In genomic region chr4:8607603-8608481, GRCh38 we compare ENCODE assay signal across 8 cellular contexts. TPM values are rescaled to one million over a fixed set of nuclear protein-coding genes. Genes with fewer than 3 reads are reported as not detected.
DNase-seq lines count a peak whose midpoint lies in the region; ATAC-seq and TF ChIP-seq lines count a peak whose summit lies in the region.

No MANE protein-coding gene starts in this region.

- H3K4me3 Mint-ChIP-seq in activated CD4-positive, alpha-beta memory T cell treated with anti-CD3 and anti-CD28 coated beads for 36 hours: no peak overlapping the region

- POLR2A ChIA-PET in activated CD4-positive, alpha-beta memory T cell treated with anti-CD3 and anti-CD28 coated beads for 36 hours (lab: Charles Lee): no interaction called here

- H3K27ac Mint-ChIP-seq in activated CD4-positive, alpha-beta memory T cell treated with anti-CD3 and anti-CD28 coated beads for 36 hours: no peak overlapping the region

- H3K36me3 Mint-ChIP-seq in activated CD4-positive, alpha-beta memory T cell treated with anti-CD3 and anti-CD28 coated beads for 36 hours: no peaks in the 10 kb centered on the region

- H3K4me1 Mint-ChIP-seq in activated CD4-positive, alpha-beta memory T cell treated with anti-CD3 and anti-CD28 coated beads for 36 hours (ENCODE audit: low read depth): no peaks in the 10 kb centered on the region

- peak; percentile 72 to 98 (median 88) for TF ChIP-seq CTCF in esophagus muscularis mucosa (IDR thresholded peaks at IDR 0.05)
- TF ChIP-seq CTCF in prostate gland (IDR thresholded peaks at IDR 0.05): peak; percentile 72 to 91 (median 82)

- CTCF ChIA-PET in activated CD4-positive, alpha-beta memory T cell treated with anti-CD3 and anti-CD28 coated beads for 36 hours (lab: Charles Lee): interaction anchor here (0.6 to 2.2 kb wide), 4 partner anchors 8 to 310 kb away, joined by 3 to 12 read pairs (median 3); no protein-coding TSS in a partner anchor

- intact Hi-C loops in activated CD4-positive, alpha-beta memory T cell treated with anti-CD3 and anti-CD28 coated beads for 36 hours (cut with micrococcal nuclease): loop anchor here (10.0 kb wide), 1 partner anchor 307 kb away; no protein-coding TSS in a partner anchor
- intact Hi-C loops in esophagus muscularis mucosa (cut with DNase I) (loop anchor here (10.0 kb wide), 1 partner anchor 307 kb away; no protein-coding TSS in a partner anchor), prostate gland (cut with DNase I) (loop anchor here (10.0 kb wide), 2 partner anchors 277 to 307 kb away; no protein-coding TSS in a partner anchor)

- peak; percentile 11 for DNase-seq in COLO668 (lab: John Stamatoyannopoulos, UW; ENCODE audit: unreplicated experiment)
- peak; percentile 46 for DNase-seq in activated CD4-positive, alpha-beta memory T cell treated with anti-CD3 and anti-CD28 coated beads for 36 hours
- DNase-seq in esophagus muscularis mucosa (ENCODE audit: extremely low spot score): no peak
- DNase-seq in prostate gland (ENCODE audit: low spot score): no peak
- no peak for DNase-seq in NCI-H187 (lab: John Stamatoyannopoulos, UW)
- no peak for DNase-seq in MG63

- peaks cover 0 to 38% (median 2%) of the 10 kb centered on the region in 4 donors for H3K27me3 ChIP-seq in esophagus muscularis mucosa
- peaks cover 3% of the 10 kb centered on the region for H3K27me3 ChIP-seq in prostate gland (replicated peaks; ENCODE audit: insufficient read depth)
- H3K27me3 ChIP-seq in MG63: no peaks in the 10 kb centered on the region

- TF ChIP-seq EP300 in esophagus muscularis mucosa (IDR thresholded peaks at IDR 0.05): no peak

- peaks cover 2% of the 10 kb centered on the region for H3K27me3 Mint-ChIP-seq in activated CD4-positive, alpha-beta memory T cell treated with anti-CD3 and anti-CD28 coated beads for 36 hours

- 2% methylated on average over 9 of the region's 42 CpGs for WGBS in esophagus muscularis mucosa
- WGBS in prostate gland: 34% methylated on average over 17 of the region's 42 CpGs

- H3K4me3 ChIP-seq in esophagus muscularis mucosa (no peak overlapping the region), prostate gland (no peak overlapping the region), MG63 (no peak overlapping the region)

- peak; percentile 54 for ATAC-seq in HG02678 (IDR thresholded peaks at IDR 0.05; ENCODE audit: unreplicated experiment)
- no peak for ATAC-seq in GM19351 (IDR thresholded peaks at IDR 0.05; ENCODE audit: unreplicated experiment)

- TF ChIP-seq POLR2A in esophagus muscularis mucosa (IDR thresholded peaks at IDR 0.05; ENCODE audit: low read depth) (no peak), prostate gland (IDR thresholded peaks at IDR 0.05) (no peak)

- H3K4me1 ChIP-seq in esophagus muscularis mucosa (peaks cover 5 to 12% (median 7%) of the 10 kb centered on the region in 4 donors), prostate gland (replicated peaks) (no peaks in the 10 kb centered on the region)

- no peaks in the 10 kb centered on the region for H3K9me3 Mint-ChIP-seq in activated CD4-positive, alpha-beta memory T cell treated with anti-CD3 and anti-CD28 coated beads for 36 hours

- H3K27ac ChIP-seq in esophagus muscularis mucosa (replicated peaks in 1 of 4) (no peak overlapping the region), prostate gland (no peak overlapping the region)

- no peaks in the 10 kb centered on the region for H3K36me3 ChIP-seq in esophagus muscularis mucosa
- H3K36me3 ChIP-seq in prostate gland: no peaks in the 10 kb centered on the region
- no peaks in the 10 kb centered on the region for H3K36me3 ChIP-seq in MG63

- H3K9me3 ChIP-seq in esophagus muscularis mucosa (no peaks in the 10 kb centered on the region), prostate gland (no peaks in the 10 kb centered on the region), MG63 (no peaks in the 10 kb centered on the region)

RNA-seq across cellular contexts. Expression of gene CPZ, which starts 15.3 kb away (rescaled TPM):
- not detected for total RNA-seq in activated CD4-positive, alpha-beta memory T cell treated with anti-CD3 and anti-CD28 coated beads for 36 hours
- total RNA-seq in esophagus muscularis mucosa: 1 to 10 TPM in 3 of 4 donors, under 1 TPM in 1; 0.42 to 2.7 (median 2.2) TPM
- 10 to 100 TPM in 1 of 2 donors, under 1 TPM in 1; 0.73 to 15.1 TPM for total RNA-seq in prostate gland
- 1.1 TPM in 1 of 2 replicates, not detected in the other for total RNA-seq in MG63 (2014; rRNA removed; shearing (Covaris generic); ENCODE audit: low replicate concordance)

RNA-seq across cellular contexts. Expression of gene GPR78, which starts 27.6 kb away (rescaled TPM):
- total RNA-seq in activated CD4-positive, alpha-beta memory T cell treated with anti-CD3 and anti-CD28 coated beads for 36 hours: not detected
- total RNA-seq in esophagus muscularis mucosa (not detected), prostate gland (under 1 TPM in 1 of 2 donors, not detected in 1; 0.45 TPM)
- total RNA-seq in MG63 (2014; rRNA removed; shearing (Covaris generic); ENCODE audit: low replicate concordance): 0.33 TPM in 1 of 2 replicates, not detected in the other

Comparison
In these comparisons a context has a peak if more than half of its experiments do, and no peak if none do; other contexts are left out.
1. DNase-seq: peak in COLO668 (single experiment) and activated CD4-positive, alpha-beta memory T cell treated with anti-CD3 and anti-CD28 coated beads for 36 hours (single experiment); none in esophagus muscularis mucosa (single experiment), prostate gland (single experiment), NCI-H187 (0 of 2) and MG63 (single experiment).